Comparison of ENCODE assay signal across 24 cellular contexts in the genomic region with DNA sequence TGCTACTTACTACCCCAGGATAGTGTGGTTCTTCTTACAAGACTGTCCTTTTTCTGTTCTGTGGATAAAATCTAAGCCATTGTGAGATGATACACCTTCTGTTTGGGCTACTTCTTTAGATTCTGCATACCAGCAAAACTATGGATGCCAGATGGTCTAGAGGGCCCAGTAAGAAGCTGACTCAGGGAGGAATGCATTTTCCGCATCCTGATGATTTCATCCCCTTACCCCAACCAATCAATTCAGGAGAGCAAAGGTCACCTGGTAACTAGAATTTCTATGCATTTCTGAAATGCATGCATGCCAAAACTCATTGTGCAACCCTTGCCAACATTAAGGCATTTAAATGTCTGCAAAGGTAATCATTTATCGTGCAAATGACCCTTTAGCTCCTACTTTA.
DNase-seq lines count a peak whose midpoint lies in the region; TF ChIP-seq lines count a peak whose summit lies in the region.
"Had no signal": no experiment of that assay in that cellular context is flagged by ENCODE, and none has a peak within 500 bp of the region (broad histone marks: within the 10 kb centered on the region; RNA-seq: fewer than 3 reads in every experiment).

No MANE protein-coding gene starts in this region.

- H3K36me3 ChIP-seq in SK-N-SH (replicated peaks in 1 of 2; ENCODE audit: control insufficient read depth in 1 of 2, insufficient read depth in 2 of 2, low read length in 1 of 2), result no peaks in the 10 kb centered on the region
- H3K36me3 ChIP-seq: SJCRH30 had no signal

- no peaks in the 10 kb centered on the region for H3F3A ChIP-seq in SK-N-SH (replicated peaks; ENCODE audit: insufficient read depth)

- no peak overlapping the region for H3K27ac Mint-ChIP-seq in HFFc6
- no peak overlapping the region for H3K27ac Mint-ChIP-seq in activated T-cell treated with anti-CD3 and anti-CD28 coated beads, Interleukin-2, amount 50 U/mL, for 24 hours
- H3K27ac Mint-ChIP-seq: B cell had no signal

- no peaks in the 10 kb centered on the region for H3K27me3 ChIP-seq in SK-N-SH (ENCODE audit: insufficient read depth)
- H3K27me3 ChIP-seq: SJCRH30 had no signal

- no peak overlapping the region for H3K4me2 ChIP-seq in SK-N-SH
- H3K4me2 ChIP-seq: PC-9 had no signal

- H3K4me1 ChIP-seq in SK-N-SH (ENCODE audit: control insufficient read depth in 1 of 2, insufficient read depth in 2 of 2, low read depth in 1 of 2, low read length in 1 of 2), result no peaks in the 10 kb centered on the region
- H3K4me1 ChIP-seq: SJCRH30 had no signal

- TF ChIP-seq CTCF in HFFc6 (IDR thresholded peaks at IDR 0.05) (no peak), astrocyte of the spinal cord (IDR thresholded peaks at IDR 0.05; ENCODE audit: low read depth, low read length) (no peak), SK-N-SH (IDR thresholded peaks at IDR 0.05) (no peak), GM13977 (IDR thresholded peaks at IDR 0.05; ENCODE audit: extremely low read depth, insufficient read depth, missing control alignments) (no peak)

- no peaks in the 10 kb centered on the region; the same call in 1 of the 2 replicates for H3K27me3 Mint-ChIP-seq in HFFc6 (ENCODE audit: insufficient read depth)
- no peaks in the 10 kb centered on the region for H3K27me3 Mint-ChIP-seq in activated T-cell treated with anti-CD3 and anti-CD28 coated beads, Interleukin-2, amount 50 U/mL, for 24 hours
- H3K27me3 Mint-ChIP-seq: B cell; CD8-positive, alpha-beta memory T cell had no signal

- no peak overlapping the region; the same call in 1 of the 2 replicates for H3K4me3 Mint-ChIP-seq in HFFc6
- H3K4me3 Mint-ChIP-seq in activated T-cell treated with anti-CD3 and anti-CD28 coated beads, Interleukin-2, amount 50 U/mL, for 24 hours, result no peak overlapping the region
- H3K4me3 Mint-ChIP-seq: B cell; CD8-positive, alpha-beta memory T cell had no signal

- DNase-seq in Caki2 (ENCODE audit: low read depth), result peak; percentile 4
- peak; percentile 7 for DNase-seq in HFFc6
- DNase-seq in astrocyte of the spinal cord (ENCODE audit: low read depth, low spot score), result peak; percentile 14
- DNase-seq in non-pigmented ciliary epithelial cell (ENCODE audit: low read depth), result peak; percentile 11
- DNase-seq in SK-N-SH, result no peak
- no peak for DNase-seq in GM13977 (ENCODE audit: low spot score)
- DNase-seq in activated T-cell treated with anti-CD3 and anti-CD28 coated beads, Interleukin-2, amount 50 U/mL, for 24 hours, result no peak
- DNase-seq: CD8-positive, alpha-beta memory T cell; DMS153; DND-41; KBM-7; MV-4-11; NCI-H1105; NCI-H1436 treated with DMSO at 0.1 percent for 48 hours; NCI-H187 treated with DMSO at 0.1 percent for 48 hours; NCI-H2107; NCI-H524; NCI-H82; NK-92 treated with Interleukin-12 subunit alpha and Interleukin-12 subunit beta, amount 100 ng/mL, for 24 hours; PC-9; SJCRH30 had no signal

- in situ Hi-C loops in Caki2 (cut with HindIII; ENCODE audit: low pct_unique_long_range_greater_than_20kb, low sequenced_read_pairs), result no loop called here
- in situ Hi-C loops in astrocyte of the spinal cord (cut with HindIII; ENCODE audit: low sequenced_read_pairs), result no loop called here
- in situ Hi-C loops in GM13977 (cut with MboI; ENCODE audit: low pct_unique_long_range_greater_than_20kb, low sequenced_read_pairs, unreplicated experiment), result no loop called here

- peaks cover 46% of the 10 kb centered on the region for H3K4me1 Mint-ChIP-seq in HFFc6 (ENCODE audit: low read depth)
- H3K4me1 Mint-ChIP-seq in activated T-cell treated with anti-CD3 and anti-CD28 coated beads, Interleukin-2, amount 50 U/mL, for 24 hours (ENCODE audit: low read depth), result no peaks in the 10 kb centered on the region
- H3K4me1 Mint-ChIP-seq: B cell; CD8-positive, alpha-beta memory T cell had no signal

- TF ChIP-seq EP300 in SK-N-SH (IDR thresholded peaks at IDR 0.05; ENCODE audit: borderline replicate concordance in 1 of 2, low read depth in 1 of 2, low read length in 1 of 2), result no peak

- no peak overlapping the region for H2AFZ ChIP-seq in SK-N-SH (ENCODE audit: low read depth)
- H2AFZ ChIP-seq: PC-9 had no signal

- peaks cover 3% of the 10 kb centered on the region for H3K36me3 Mint-ChIP-seq in HFFc6 (ENCODE audit: low read depth)
- no peaks in the 10 kb centered on the region for H3K36me3 Mint-ChIP-seq in activated T-cell treated with anti-CD3 and anti-CD28 coated beads, Interleukin-2, amount 50 U/mL, for 24 hours (ENCODE audit: low read depth)
- H3K36me3 Mint-ChIP-seq: CD8-positive, alpha-beta memory T cell had no signal

- H3K4me3 ChIP-seq in astrocyte of the spinal cord (ENCODE audit: low read depth, low read length), result no peak overlapping the region
- H3K4me3 ChIP-seq in SK-N-SH (ENCODE audit: low read depth in 2 of 2, low read length in 1 of 2), result no peak overlapping the region
- H3K4me3 ChIP-seq: PC-9, SJCRH30 had no signal

- H3K9me3 Mint-ChIP-seq in HFFc6, result peaks cover 3% of the 10 kb centered on the region; the same call in 1 of the 2 replicates
- H3K9me3 Mint-ChIP-seq in activated T-cell treated with anti-CD3 and anti-CD28 coated beads, Interleukin-2, amount 50 U/mL, for 24 hours, result peaks cover 7% of the 10 kb centered on the region

- POLR2A ChIA-PET in SK-N-SH (lab: Yijun Ruan, JAX), result no interaction called here

- 73% methylated on average over 2 of the region's 2 CpGs for WGBS in SK-N-SH (ENCODE audit: low lambda C conversion rate)

- no peaks in the 10 kb centered on the region for H3K9me2 ChIP-seq in SK-N-SH

- H3K79me2 ChIP-seq in SK-N-SH (ENCODE audit: insufficient read depth), result no peaks in the 10 kb centered on the region

- TF ChIP-seq RAD21 in SK-N-SH (IDR thresholded peaks at IDR 0.05; ENCODE audit: low read length), result no peak

- CTCF ChIA-PET in SK-N-SH (lab: Yijun Ruan, JAX), result no interaction called here

- no peak overlapping the region for H3K27ac ChIP-seq in SK-N-SH (ENCODE audit: low read depth in 2 of 2, low read length in 1 of 2)
- H3K27ac ChIP-seq: 22Rv1, C4-2B, PC-9, SJCRH30 had no signal

- H3K9me3 ChIP-seq in SK-N-SH, result no peaks in the 10 kb centered on the region; the same call in 1 of the 2 replicates
- H3K9me3 ChIP-seq: SJCRH30 had no signal

- no peak overlapping the region for H3K9ac ChIP-seq in SK-N-SH

- H4K20me1 ChIP-seq in SK-N-SH (ENCODE audit: insufficient read depth), result no peaks in the 10 kb centered on the region

TF ChIP-seq in SK-N-SH, 30 proteins besides CTCF, POLR2A, EP300 and RAD21:
- TF ChIP-seq, protein P1, sequence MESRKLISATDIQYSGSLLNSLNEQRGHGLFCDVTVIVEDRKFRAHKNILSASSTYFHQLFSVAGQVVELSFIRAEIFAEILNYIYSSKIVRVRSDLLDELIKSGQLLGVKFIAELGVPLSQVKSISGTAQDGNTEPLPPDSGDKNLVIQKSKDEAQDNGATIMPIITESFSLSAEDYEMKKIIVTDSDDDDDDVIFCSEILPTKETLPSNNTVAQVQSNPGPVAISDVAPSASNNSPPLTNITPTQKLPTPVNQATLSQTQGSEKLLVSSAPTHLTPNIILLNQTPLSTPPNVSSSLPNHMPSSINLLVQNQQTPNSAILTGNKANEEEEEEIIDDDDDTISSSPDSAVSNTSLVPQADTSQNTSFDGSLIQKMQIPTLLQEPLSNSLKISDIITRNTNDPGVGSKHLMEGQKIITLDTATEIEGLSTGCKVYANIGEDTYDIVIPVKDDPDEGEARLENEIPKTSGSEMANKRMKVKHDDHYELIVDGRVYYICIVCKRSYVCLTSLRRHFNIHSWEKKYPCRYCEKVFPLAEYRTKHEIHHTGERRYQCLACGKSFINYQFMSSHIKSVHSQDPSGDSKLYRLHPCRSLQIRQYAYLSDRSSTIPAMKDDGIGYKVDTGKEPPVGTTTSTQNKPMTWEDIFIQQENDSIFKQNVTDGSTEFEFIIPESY (IDR thresholded peaks at IDR 0.05; ENCODE audit: borderline replicate concordance, low read depth), result no peak
- TF ChIP-seq RFX5 (IDR thresholded peaks at IDR 0.05; ENCODE audit: low read length) (no peak), RCOR1 (IDR thresholded peaks at IDR 0.05; ENCODE audit: low read length) (no peak), TAF1 (IDR thresholded peaks at IDR 0.05; ENCODE audit: borderline replicate concordance, low read depth, low read length) (no peak), MEF2A (IDR thresholded peaks at IDR 0.05; ENCODE audit: borderline replicate concordance, low read depth) (no peak), CHD2 (IDR thresholded peaks at IDR 0.05; ENCODE audit: low read length, partially characterized antibody) (no peak), JUND (IDR thresholded peaks at IDR 0.05) (no peak), TCF12 (IDR thresholded peaks at IDR 0.05) (no peak), ELF1 (IDR thresholded peaks at IDR 0.05) (no peak), TEAD4 (IDR thresholded peaks at IDR 0.05; ENCODE audit: borderline replicate concordance, insufficient read depth) (no peak)
- TF ChIP-seq, protein P2, sequence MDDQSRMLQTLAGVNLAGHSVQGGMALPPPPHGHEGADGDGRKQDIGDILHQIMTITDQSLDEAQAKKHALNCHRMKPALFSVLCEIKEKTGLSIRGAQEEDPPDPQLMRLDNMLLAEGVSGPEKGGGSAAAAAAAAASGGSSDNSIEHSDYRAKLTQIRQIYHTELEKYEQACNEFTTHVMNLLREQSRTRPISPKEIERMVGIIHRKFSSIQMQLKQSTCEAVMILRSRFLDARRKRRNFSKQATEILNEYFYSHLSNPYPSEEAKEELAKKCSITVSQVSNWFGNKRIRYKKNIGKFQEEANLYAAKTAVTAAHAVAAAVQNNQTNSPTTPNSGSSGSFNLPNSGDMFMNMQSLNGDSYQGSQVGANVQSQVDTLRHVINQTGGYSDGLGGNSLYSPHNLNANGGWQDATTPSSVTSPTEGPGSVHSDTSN (IDR thresholded peaks at IDR 0.05), result no peak
- TF ChIP-seq, protein P3, sequence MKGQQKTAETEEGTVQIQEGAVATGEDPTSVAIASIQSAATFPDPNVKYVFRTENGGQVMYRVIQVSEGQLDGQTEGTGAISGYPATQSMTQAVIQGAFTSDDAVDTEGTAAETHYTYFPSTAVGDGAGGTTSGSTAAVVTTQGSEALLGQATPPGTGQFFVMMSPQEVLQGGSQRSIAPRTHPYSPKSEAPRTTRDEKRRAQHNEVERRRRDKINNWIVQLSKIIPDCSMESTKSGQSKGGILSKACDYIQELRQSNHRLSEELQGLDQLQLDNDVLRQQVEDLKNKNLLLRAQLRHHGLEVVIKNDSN (IDR thresholded peaks at IDR 0.05; ENCODE audit: borderline replicate concordance, low read depth), result no peak
- TF ChIP-seq, protein P4, sequence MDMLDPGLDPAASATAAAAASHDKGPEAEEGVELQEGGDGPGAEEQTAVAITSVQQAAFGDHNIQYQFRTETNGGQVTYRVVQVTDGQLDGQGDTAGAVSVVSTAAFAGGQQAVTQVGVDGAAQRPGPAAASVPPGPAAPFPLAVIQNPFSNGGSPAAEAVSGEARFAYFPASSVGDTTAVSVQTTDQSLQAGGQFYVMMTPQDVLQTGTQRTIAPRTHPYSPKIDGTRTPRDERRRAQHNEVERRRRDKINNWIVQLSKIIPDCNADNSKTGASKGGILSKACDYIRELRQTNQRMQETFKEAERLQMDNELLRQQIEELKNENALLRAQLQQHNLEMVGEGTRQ (IDR thresholded peaks at IDR 0.05; ENCODE audit: borderline replicate concordance, low read depth, low read length), result no peak

Comparison
In these comparisons a context has a peak if more than half of its experiments do, and no peak if none do; other contexts are left out.
1. DNase-seq: peak in Caki2 (single experiment), HFFc6 (single experiment), astrocyte of the spinal cord (single experiment) and non-pigmented ciliary epithelial cell (single experiment); none in SK-N-SH (single experiment), GM13977 (single experiment) and activated T-cell treated with anti-CD3 and anti-CD28 coated beads, Interleukin-2, amount 50 U/mL, for 24 hours (single experiment).